Comparison of ENCODE assay signal across 1 cellular context in the genomic region with DNA sequence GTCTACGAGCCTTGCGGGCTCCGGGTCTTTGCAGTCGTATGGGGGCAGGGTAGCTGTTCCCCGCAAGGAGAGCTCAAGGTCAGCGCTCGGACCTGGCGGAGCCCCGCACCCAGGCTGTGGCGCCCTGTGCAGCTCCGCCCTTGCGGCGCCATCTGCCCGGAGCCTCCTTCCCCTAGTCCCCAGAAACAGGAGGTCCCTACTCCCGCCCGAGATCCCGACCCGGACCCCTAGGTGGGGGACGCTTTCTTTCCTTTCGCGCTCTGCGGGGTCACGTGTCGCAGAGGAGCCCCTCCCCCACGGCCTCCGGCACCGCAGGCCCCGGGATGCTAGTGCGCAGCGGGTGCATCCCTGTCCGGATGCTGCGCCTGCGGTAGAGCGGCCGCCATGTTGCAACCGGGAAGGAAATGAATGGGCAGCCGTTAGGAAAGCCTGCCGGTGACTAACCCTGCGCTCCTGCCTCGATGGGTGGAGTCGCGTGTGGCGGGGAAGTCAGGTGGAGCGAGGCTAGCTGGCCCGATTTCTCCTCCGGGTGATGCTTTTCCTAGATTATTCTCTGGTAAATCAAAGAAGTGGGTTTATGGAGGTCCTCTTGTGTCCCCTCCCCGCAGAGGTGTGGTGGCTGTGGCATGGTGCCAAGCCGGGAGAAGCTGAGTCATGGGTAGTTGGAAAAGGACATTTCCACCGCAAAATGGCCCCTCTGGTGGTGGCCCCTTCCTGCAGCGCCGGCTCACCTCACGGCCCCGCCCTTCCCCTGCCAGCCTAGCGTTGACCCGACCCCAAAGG.
A peak's percentile ranks its signal among the peaks of the same experiment; 100 is the strongest.
TF ChIP-seq lines count a peak whose summit lies in the region.

No MANE protein-coding gene starts in this region.

TF ChIP-seq in HepG2, 621 proteins besides CTCF, POLR2A, EP300 and RAD21 (continued from another document and continues in another):
- TF ChIP-seq ARNT (IDR thresholded peaks at IDR 0.05), result no peak
- TF ChIP-seq ZNF382 (CRISPR knock-in tag; IDR thresholded peaks at IDR 0.05; ENCODE audit: borderline replicate concordance), result no peak
- no peak for TF ChIP-seq NPAS2 (CRISPR knock-in tag; IDR thresholded peaks at IDR 0.05; ENCODE audit: borderline replicate concordance)
- no peak for TF ChIP-seq MYNN (CRISPR knock-in tag; IDR thresholded peaks at IDR 0.05; ENCODE audit: low read depth)
- no peak for TF ChIP-seq SATB2 (CRISPR knock-in tag; IDR thresholded peaks at IDR 0.05)
- TF ChIP-seq SRSF1 (optimal IDR thresholded peaks at IDR 0.05; ENCODE audit: low read depth, low read length), result no peak
- TF ChIP-seq ZKSCAN8 (CRISPR knock-in tag; IDR thresholded peaks at IDR 0.05; ENCODE audit: borderline replicate concordance), result no peak
- TF ChIP-seq HNF4A (CRISPR knock-in tag; IDR thresholded peaks at IDR 0.05), result no peak
- TF ChIP-seq, protein P1, sequence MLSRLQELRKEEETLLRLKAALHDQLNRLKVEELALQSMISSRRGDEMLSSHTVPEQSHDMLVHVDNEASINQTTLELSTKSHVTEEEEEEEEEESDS (CRISPR knock-in tag; IDR thresholded peaks at IDR 0.05; ENCODE audit: borderline replicate concordance), result no peak
- no peak for TF ChIP-seq ZNF724P (CRISPR knock-in tag; IDR thresholded peaks at IDR 0.05; ENCODE audit: borderline replicate concordance)
- no peak for TF ChIP-seq FOXA1 (IDR thresholded peaks at IDR 0.05)
- TF ChIP-seq FOXA1 (CRISPR knock-in tag; IDR thresholded peaks at IDR 0.05), result no peak
- TF ChIP-seq TEAD2 (CRISPR knock-in tag; IDR thresholded peaks at IDR 0.05), result no peak
- TF ChIP-seq, protein P2, sequence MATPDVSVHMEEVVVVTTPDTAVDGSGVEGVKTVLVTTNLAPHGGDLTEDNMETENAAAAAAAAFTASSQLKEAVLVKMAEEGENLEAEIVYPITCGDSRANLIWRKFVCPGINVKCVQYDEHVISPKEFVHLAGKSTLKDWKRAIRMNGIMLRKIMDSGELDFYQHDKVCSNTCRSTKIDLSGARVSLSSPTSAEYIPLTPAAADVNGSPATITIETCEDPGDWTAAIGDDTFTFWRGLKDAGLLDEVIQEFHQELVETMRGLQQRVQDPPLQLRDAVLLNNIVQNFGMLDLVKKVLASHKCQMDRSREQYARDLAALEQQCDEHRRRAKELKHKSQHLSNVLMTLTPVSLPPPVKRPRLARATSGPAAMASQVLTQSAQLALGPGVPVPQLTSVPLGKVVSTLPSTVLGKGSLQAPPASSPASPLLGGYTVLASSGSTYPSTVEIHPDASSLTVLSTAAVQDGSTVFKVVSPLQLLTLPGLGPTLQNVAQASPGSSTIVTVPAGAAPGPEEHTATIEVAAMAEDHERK (CRISPR knock-in tag; IDR thresholded peaks at IDR 0.05; ENCODE audit: low read depth), result no peak
- no peak for TF ChIP-seq SIX1 (CRISPR knock-in tag; IDR thresholded peaks at IDR 0.05; ENCODE audit: borderline replicate concordance)
- TF ChIP-seq, protein P3, sequence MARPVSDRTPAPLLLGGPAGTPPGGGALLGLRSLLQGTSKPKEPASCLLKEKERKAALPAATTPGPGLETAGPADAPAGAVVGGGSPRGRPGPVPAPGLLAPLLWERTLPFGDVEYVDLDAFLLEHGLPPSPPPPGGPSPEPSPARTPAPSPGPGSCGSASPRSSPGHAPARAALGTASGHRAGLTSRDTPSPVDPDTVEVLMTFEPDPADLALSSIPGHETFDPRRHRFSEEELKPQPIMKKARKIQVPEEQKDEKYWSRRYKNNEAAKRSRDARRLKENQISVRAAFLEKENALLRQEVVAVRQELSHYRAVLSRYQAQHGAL (CRISPR knock-in tag; IDR thresholded peaks at IDR 0.05; ENCODE audit: not compliant biosample characterization), result no peak
- no peak for TF ChIP-seq SRF (IDR thresholded peaks at IDR 0.05; ENCODE audit: low read depth, low read length)
- no peak for TF ChIP-seq ZBTB1 (CRISPR knock-in tag; IDR thresholded peaks at IDR 0.05; ENCODE audit: borderline replicate concordance)
- TF ChIP-seq SALL1 (CRISPR knock-in tag; IDR thresholded peaks at IDR 0.05), result no peak
- peak; percentile 57 for TF ChIP-seq KDM5A (IDR thresholded peaks at IDR 0.05; ENCODE audit: borderline replicate concordance, low read length)
- TF ChIP-seq, protein P4, sequence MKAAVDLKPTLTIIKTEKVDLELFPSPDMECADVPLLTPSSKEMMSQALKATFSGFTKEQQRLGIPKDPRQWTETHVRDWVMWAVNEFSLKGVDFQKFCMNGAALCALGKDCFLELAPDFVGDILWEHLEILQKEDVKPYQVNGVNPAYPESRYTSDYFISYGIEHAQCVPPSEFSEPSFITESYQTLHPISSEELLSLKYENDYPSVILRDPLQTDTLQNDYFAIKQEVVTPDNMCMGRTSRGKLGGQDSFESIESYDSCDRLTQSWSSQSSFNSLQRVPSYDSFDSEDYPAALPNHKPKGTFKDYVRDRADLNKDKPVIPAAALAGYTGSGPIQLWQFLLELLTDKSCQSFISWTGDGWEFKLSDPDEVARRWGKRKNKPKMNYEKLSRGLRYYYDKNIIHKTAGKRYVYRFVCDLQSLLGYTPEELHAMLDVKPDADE (CRISPR knock-in tag; IDR thresholded peaks at IDR 0.05), result no peak
- TF ChIP-seq ZNF343 (CRISPR knock-in tag; IDR thresholded peaks at IDR 0.05), result no peak
- no peak for TF ChIP-seq JUND (CRISPR knock-in tag; IDR thresholded peaks at IDR 0.05)
- TF ChIP-seq, protein P5, sequence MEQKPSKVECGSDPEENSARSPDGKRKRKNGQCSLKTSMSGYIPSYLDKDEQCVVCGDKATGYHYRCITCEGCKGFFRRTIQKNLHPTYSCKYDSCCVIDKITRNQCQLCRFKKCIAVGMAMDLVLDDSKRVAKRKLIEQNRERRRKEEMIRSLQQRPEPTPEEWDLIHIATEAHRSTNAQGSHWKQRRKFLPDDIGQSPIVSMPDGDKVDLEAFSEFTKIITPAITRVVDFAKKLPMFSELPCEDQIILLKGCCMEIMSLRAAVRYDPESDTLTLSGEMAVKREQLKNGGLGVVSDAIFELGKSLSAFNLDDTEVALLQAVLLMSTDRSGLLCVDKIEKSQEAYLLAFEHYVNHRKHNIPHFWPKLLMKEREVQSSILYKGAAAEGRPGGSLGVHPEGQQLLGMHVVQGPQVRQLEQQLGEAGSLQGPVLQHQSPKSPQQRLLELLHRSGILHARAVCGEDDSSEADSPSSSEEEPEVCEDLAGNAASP (CRISPR knock-in tag; IDR thresholded peaks at IDR 0.05; ENCODE audit: borderline replicate concordance), result no peak
- TF ChIP-seq, protein P6, sequence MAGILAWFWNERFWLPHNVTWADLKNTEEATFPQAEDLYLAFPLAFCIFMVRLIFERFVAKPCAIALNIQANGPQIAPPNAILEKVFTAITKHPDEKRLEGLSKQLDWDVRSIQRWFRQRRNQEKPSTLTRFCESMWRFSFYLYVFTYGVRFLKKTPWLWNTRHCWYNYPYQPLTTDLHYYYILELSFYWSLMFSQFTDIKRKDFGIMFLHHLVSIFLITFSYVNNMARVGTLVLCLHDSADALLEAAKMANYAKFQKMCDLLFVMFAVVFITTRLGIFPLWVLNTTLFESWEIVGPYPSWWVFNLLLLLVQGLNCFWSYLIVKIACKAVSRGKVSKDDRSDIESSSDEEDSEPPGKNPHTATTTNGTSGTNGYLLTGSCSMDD (CRISPR knock-in tag; IDR thresholded peaks at IDR 0.05), result no peak
- no peak for TF ChIP-seq FLYWCH1 (CRISPR knock-in tag; IDR thresholded peaks at IDR 0.05)
- TF ChIP-seq, protein P7, sequence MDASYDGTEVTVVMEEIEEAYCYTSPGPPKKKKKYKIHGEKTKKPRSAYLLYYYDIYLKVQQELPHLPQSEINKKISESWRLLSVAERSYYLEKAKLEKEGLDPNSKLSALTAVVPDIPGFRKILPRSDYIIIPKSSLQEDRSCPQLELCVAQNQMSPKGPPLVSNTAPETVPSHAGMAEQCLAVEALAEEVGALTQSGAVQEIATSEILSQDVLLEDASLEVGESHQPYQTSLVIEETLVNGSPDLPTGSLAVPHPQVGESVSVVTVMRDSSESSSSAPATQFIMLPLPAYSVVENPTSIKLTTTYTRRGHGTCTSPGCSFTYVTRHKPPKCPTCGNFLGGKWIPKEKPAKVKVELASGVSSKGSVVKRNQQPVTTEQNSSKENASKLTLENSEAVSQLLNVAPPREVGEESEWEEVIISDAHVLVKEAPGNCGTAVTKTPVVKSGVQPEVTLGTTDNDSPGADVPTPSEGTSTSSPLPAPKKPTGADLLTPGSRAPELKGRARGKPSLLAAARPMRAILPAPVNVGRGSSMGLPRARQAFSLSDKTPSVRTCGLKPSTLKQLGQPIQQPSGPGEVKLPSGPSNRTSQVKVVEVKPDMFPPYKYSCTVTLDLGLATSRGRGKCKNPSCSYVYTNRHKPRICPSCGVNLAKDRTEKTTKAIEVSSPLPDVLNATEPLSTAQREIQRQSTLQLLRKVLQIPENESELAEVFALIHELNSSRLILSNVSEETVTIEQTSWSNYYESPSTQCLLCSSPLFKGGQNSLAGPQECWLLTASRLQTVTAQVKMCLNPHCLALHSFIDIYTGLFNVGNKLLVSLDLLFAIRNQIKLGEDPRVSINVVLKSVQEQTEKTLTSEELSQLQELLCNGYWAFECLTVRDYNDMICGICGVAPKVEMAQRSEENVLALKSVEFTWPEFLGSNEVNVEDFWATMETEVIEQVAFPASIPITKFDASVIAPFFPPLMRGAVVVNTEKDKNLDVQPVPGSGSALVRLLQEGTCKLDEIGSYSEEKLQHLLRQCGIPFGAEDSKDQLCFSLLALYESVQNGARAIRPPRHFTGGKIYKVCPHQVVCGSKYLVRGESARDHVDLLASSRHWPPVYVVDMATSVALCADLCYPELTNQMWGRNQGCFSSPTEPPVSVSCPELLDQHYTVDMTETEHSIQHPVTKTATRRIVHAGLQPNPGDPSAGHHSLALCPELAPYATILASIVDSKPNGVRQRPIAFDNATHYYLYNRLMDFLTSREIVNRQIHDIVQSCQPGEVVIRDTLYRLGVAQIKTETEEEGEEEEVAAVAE (CRISPR knock-in tag; IDR thresholded peaks at IDR 0.05; ENCODE audit: borderline replicate concordance), result no peak
- TF ChIP-seq NCOA2 (CRISPR knock-in tag; IDR thresholded peaks at IDR 0.05), result no peak
- no peak for TF ChIP-seq PCBP2 (optimal IDR thresholded peaks at IDR 0.05; ENCODE audit: low read depth, low read length, poor library complexity, severe bottlenecking)
- no peak for TF ChIP-seq ZBTB7A (CRISPR knock-in tag; IDR thresholded peaks at IDR 0.05)
- no peak for TF ChIP-seq ZNF124 (CRISPR knock-in tag; IDR thresholded peaks at IDR 0.05)
- no peak for TF ChIP-seq IRF2 (CRISPR knock-in tag; IDR thresholded peaks at IDR 0.05)
- TF ChIP-seq NR2C2 (CRISPR knock-in tag; IDR thresholded peaks at IDR 0.05; ENCODE audit: borderline replicate concordance), result no peak
- TF ChIP-seq, protein P8, sequence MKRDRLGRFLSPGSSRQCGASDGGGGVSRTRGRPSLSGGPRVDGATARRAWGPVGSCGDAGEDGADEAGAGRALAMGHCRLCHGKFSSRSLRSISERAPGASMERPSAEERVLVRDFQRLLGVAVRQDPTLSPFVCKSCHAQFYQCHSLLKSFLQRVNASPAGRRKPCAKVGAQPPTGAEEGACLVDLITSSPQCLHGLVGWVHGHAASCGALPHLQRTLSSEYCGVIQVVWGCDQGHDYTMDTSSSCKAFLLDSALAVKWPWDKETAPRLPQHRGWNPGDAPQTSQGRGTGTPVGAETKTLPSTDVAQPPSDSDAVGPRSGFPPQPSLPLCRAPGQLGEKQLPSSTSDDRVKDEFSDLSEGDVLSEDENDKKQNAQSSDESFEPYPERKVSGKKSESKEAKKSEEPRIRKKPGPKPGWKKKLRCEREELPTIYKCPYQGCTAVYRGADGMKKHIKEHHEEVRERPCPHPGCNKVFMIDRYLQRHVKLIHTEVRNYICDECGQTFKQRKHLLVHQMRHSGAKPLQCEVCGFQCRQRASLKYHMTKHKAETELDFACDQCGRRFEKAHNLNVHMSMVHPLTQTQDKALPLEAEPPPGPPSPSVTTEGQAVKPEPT (CRISPR knock-in tag; IDR thresholded peaks at IDR 0.05; ENCODE audit: low read depth), result no peak
- no peak for TF ChIP-seq SOX13 (IDR thresholded peaks at IDR 0.05)
- TF ChIP-seq SOX13 (CRISPR knock-in tag; conservative IDR thresholded peaks at IDR 0.05 in 1 of 2, IDR thresholded peaks at IDR 0.05 in 1 of 2), result 0 out of 4 replicates have a peak, but pooled peaks of 1 of the 2 experiments have one; percentile 20
- peak; percentile 9 for TF ChIP-seq HNRNPK (IDR thresholded peaks at IDR 0.05; ENCODE audit: low read depth, low read length, poor library complexity, severe bottlenecking)
- no peak; the same call in 1 of the 2 replicates for TF ChIP-seq JDP2 (CRISPR knock-in tag; IDR thresholded peaks at IDR 0.05; ENCODE audit: borderline replicate concordance)
- no peak for TF ChIP-seq BRCA1 (CRISPR knock-in tag; IDR thresholded peaks at IDR 0.05)
- TF ChIP-seq POLR2G (IDR thresholded peaks at IDR 0.05; ENCODE audit: low read depth, low read length), result peak; percentile 74
- TF ChIP-seq, protein P9, sequence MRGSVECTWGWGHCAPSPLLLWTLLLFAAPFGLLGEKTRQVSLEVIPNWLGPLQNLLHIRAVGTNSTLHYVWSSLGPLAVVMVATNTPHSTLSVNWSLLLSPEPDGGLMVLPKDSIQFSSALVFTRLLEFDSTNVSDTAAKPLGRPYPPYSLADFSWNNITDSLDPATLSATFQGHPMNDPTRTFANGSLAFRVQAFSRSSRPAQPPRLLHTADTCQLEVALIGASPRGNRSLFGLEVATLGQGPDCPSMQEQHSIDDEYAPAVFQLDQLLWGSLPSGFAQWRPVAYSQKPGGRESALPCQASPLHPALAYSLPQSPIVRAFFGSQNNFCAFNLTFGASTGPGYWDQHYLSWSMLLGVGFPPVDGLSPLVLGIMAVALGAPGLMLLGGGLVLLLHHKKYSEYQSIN (CRISPR knock-in tag; IDR thresholded peaks at IDR 0.05; ENCODE audit: borderline replicate concordance), result no peak
- no peak for TF ChIP-seq ZNF782 (CRISPR knock-in tag; IDR thresholded peaks at IDR 0.05; ENCODE audit: borderline replicate concordance)
- TF ChIP-seq ZFP1 (CRISPR knock-in tag; IDR thresholded peaks at IDR 0.05), result no peak
- TF ChIP-seq KDM2A (CRISPR knock-in tag; IDR thresholded peaks at IDR 0.05; ENCODE audit: borderline replicate concordance, low read depth), result peak; percentile 73; the same call in 1 of the 2 replicates
- TF ChIP-seq, protein P10, sequence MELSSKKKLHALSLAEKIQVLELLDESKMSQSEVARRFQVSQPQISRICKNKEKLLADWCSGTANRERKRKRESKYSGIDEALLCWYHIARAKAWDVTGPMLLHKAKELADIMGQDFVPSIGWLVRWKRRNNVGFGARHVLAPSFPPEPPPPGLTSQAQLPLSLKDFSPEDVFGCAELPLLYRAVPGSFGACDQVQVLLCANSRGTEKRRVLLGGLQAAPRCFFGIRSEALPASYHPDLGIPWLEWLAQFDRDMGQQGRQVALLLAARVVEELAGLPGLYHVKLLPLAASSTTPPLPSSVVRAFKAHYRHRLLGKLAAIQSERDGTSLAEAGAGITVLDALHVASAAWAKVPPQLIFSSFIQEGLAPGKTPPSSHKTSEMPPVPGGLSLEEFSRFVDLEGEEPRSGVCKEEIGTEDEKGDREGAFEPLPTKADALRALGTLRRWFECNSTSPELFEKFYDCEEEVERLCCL (CRISPR knock-in tag; IDR thresholded peaks at IDR 0.05; ENCODE audit: borderline replicate concordance), result no peak
- no peak for TF ChIP-seq ZIK1 (CRISPR knock-in tag; IDR thresholded peaks at IDR 0.05; ENCODE audit: borderline replicate concordance, low read depth)
- TF ChIP-seq ZNF607 (CRISPR knock-in tag; IDR thresholded peaks at IDR 0.05; ENCODE audit: borderline replicate concordance), result no peak
- TF ChIP-seq STAT5B (CRISPR knock-in tag; IDR thresholded peaks at IDR 0.05), result no peak
- TF ChIP-seq ETV5 (CRISPR knock-in tag; IDR thresholded peaks at IDR 0.05; ENCODE audit: borderline replicate concordance), result no peak
- no peak for TF ChIP-seq ZNF234 (CRISPR knock-in tag; conservative IDR thresholded peaks at IDR 0.05)
- TF ChIP-seq CEBPB (IDR thresholded peaks at IDR 0.05; ENCODE audit: borderline replicate concordance, low read depth, low read length), result peak; percentile 18; the same call in 1 of the 2 replicates
- TF ChIP-seq ETV6 (CRISPR knock-in tag; conservative IDR thresholded peaks at IDR 0.05), result no peak
- no peak for TF ChIP-seq ZNF34 (CRISPR knock-in tag; IDR thresholded peaks at IDR 0.05; ENCODE audit: borderline replicate concordance)
- TF ChIP-seq RFXAP (CRISPR knock-in tag; IDR thresholded peaks at IDR 0.05; ENCODE audit: borderline replicate concordance), result no peak; the same call in 1 of the 2 replicates
